ENCODE assay signal across 1 cellular context in the genomic region with DNA sequence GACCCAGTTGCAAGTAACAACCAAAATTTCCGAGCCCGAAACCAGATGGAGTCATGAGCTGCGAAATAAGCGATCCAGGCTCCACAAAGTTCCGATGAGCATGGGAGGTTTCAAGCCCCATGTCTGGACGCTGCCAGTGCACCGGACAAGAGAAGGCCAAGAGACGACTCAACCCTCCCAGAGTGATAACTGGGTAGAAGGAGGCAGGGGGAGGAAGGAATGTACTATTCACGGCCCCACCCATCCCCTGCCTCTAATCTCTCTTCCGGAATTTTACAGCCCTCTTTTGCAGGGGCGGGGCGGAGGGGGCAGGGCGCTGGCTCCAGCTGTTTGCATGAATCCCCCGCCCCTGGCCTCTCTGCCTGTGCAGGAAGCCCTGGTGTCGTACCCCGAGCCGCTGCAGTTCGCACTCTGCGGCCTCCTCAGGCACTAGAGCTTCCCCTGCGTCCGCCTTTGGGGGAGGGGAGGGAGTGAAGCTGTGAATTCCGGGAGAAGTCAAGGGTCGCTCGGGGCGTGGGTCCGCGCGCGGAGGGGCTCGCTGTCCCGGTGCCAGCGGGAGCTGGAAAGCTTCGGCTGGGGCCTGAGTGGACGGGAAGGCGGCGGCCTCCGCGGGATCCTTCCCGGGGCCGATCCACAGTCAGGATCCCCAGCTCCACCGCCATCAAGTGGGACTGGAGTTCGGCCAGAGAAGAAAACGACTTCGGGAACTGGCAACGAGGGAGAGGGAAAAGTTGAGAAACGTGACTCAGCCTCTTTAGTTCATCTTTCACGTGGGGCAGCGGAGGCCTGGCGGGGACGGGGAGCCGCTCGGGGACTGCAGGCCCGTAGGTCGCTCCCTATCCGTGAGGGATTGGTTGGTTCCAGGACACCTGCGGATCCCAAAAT.
A peak's percentile ranks its signal among the peaks of the same experiment; 100 is the strongest.
TF ChIP-seq lines count a peak whose summit lies in the region.

No MANE protein-coding gene starts in this region.

TF ChIP-seq in HepG2, 621 proteins besides CTCF, POLR2A, EP300 and RAD21 (continued from another document and continues in another):
- TF ChIP-seq TFDP1 (CRISPR knock-in tag; IDR thresholded peaks at IDR 0.05; ENCODE audit: borderline replicate concordance) (0 out of 2 replicates have a peak, but pooled peaks have one; percentile 27), ZBTB40 (IDR thresholded peaks at IDR 0.05) (no peak), ZBTB40 (CRISPR knock-in tag; IDR thresholded peaks at IDR 0.05) (no peak), NCOA2 (CRISPR knock-in tag; IDR thresholded peaks at IDR 0.05) (0 out of 2 replicates have a peak, but pooled peaks have one; percentile 24), PATZ1 (CRISPR knock-in tag; IDR thresholded peaks at IDR 0.05) (peak; percentile 78), GATAD2A (CRISPR knock-in tag; IDR thresholded peaks at IDR 0.05) (0 out of 2 replicates have a peak, but pooled peaks have one; percentile 29), HOXA9 (CRISPR knock-in tag; IDR thresholded peaks at IDR 0.05; ENCODE audit: borderline replicate concordance) (no peak), MAFG (CRISPR knock-in tag; IDR thresholded peaks at IDR 0.05) (no peak), MLLT10 (CRISPR knock-in tag; IDR thresholded peaks at IDR 0.05) (no peak), ZNF781 (CRISPR knock-in tag; IDR thresholded peaks at IDR 0.05; ENCODE audit: borderline replicate concordance, not compliant biosample characterization) (no peak), ZNF570 (CRISPR knock-in tag; IDR thresholded peaks at IDR 0.05; ENCODE audit: borderline replicate concordance) (no peak), SRSF4 (IDR thresholded peaks at IDR 0.05; ENCODE audit: low read depth, low read length, poor library complexity, severe bottlenecking) (no peak), BCL6 (CRISPR knock-in tag; IDR thresholded peaks at IDR 0.05) (no peak), RAD51 (IDR thresholded peaks at IDR 0.05; ENCODE audit: borderline replicate concordance) (no peak), KIAA2018 (CRISPR knock-in tag; IDR thresholded peaks at IDR 0.05; ENCODE audit: borderline replicate concordance) (no peak), ZNF329 (CRISPR knock-in tag; IDR thresholded peaks at IDR 0.05; ENCODE audit: low read depth) (no peak), ZNF792 (CRISPR knock-in tag; IDR thresholded peaks at IDR 0.05) (no peak), MYNN (CRISPR knock-in tag; IDR thresholded peaks at IDR 0.05; ENCODE audit: low read depth) (no peak)
- TF ChIP-seq, protein P1, sequence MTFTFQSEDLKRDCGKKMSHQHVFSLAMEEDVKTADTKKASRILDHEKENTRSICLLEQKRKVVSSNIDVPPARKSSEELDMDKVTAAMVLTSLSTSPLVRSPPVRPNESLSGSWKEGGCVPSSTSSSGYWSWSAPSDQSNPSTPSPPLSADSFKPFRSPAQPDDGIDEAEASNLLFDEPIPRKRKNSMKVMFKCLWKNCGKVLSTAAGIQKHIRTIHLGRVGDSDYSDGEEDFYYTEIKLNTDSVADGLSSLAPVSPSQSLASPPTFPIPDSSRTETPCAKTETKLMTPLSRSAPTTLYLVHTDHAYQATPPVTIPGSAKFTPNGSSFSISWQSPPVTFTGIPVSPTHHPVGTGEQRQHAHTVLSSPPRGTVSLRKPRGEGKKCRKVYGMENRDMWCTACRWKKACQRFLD (CRISPR knock-in tag; IDR thresholded peaks at IDR 0.05; ENCODE audit: borderline replicate concordance) = no peak
- TF ChIP-seq, protein P2, sequence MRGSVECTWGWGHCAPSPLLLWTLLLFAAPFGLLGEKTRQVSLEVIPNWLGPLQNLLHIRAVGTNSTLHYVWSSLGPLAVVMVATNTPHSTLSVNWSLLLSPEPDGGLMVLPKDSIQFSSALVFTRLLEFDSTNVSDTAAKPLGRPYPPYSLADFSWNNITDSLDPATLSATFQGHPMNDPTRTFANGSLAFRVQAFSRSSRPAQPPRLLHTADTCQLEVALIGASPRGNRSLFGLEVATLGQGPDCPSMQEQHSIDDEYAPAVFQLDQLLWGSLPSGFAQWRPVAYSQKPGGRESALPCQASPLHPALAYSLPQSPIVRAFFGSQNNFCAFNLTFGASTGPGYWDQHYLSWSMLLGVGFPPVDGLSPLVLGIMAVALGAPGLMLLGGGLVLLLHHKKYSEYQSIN (CRISPR knock-in tag; IDR thresholded peaks at IDR 0.05; ENCODE audit: borderline replicate concordance) = no peak
- TF ChIP-seq, protein P3, sequence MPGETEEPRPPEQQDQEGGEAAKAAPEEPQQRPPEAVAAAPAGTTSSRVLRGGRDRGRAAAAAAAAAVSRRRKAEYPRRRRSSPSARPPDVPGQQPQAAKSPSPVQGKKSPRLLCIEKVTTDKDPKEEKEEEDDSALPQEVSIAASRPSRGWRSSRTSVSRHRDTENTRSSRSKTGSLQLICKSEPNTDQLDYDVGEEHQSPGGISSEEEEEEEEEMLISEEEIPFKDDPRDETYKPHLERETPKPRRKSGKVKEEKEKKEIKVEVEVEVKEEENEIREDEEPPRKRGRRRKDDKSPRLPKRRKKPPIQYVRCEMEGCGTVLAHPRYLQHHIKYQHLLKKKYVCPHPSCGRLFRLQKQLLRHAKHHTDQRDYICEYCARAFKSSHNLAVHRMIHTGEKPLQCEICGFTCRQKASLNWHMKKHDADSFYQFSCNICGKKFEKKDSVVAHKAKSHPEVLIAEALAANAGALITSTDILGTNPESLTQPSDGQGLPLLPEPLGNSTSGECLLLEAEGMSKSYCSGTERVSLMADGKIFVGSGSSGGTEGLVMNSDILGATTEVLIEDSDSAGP (CRISPR knock-in tag; IDR thresholded peaks at IDR 0.05; ENCODE audit: borderline replicate concordance) = peak; percentile 29; the same call in 1 of the 2 replicates
